Comparison of ENCODE assay signal across 1 cellular context in the genomic region with DNA sequence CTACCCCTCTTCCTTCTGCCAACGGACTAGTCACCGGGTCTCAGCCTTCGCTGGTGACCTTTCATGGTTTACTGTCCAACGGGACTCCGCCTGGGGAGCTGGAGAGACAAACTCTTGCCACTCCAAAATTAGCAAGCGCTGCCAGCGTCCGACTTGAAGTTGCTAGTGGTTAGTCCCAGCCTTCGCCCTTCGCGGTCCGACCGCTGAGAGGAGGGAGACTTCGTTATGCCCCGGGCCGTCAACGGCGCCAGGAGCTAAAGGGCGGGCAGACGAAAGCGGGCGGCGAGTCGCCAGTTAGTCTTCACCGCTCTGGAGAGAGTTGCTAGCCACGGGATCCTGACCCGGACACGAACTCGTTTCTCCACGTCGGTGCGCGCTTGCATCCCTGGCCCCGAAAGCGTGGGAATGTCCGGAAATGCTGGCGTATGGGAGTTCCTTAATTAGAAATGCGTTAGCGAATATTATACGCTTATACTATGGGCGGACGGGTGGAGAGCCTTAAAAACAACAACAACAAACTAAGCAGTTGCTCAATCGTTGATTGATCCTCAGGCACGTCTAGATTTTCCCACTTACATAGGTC.
TF ChIP-seq lines count a peak whose summit lies in the region.

No MANE protein-coding gene starts in this region.

TF ChIP-seq in K562, 482 proteins besides CTCF, POLR2A, EP300 and RAD21 (continued from another document):
- TF ChIP-seq, protein P1, sequence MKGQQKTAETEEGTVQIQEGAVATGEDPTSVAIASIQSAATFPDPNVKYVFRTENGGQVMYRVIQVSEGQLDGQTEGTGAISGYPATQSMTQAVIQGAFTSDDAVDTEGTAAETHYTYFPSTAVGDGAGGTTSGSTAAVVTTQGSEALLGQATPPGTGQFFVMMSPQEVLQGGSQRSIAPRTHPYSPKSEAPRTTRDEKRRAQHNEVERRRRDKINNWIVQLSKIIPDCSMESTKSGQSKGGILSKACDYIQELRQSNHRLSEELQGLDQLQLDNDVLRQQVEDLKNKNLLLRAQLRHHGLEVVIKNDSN (CRISPR knock-in tag; IDR thresholded peaks at IDR 0.05): peak; percentile 20; the same call in 1 of the 2 replicates
- TF ChIP-seq RBBP5 (IDR thresholded peaks at IDR 0.05; ENCODE audit: borderline replicate concordance, insufficient read depth, low read length, poor library complexity, severe bottlenecking) (peak; percentile 75), SREBF1 (IDR thresholded peaks at IDR 0.05; ENCODE audit: borderline replicate concordance, low read depth, low read length) (no peak), NR3C1 (CRISPR knock-in tag; IDR thresholded peaks at IDR 0.05) (peak; percentile 63; the same call in 1 of the 2 replicates)
- TF ChIP-seq, protein P2, sequence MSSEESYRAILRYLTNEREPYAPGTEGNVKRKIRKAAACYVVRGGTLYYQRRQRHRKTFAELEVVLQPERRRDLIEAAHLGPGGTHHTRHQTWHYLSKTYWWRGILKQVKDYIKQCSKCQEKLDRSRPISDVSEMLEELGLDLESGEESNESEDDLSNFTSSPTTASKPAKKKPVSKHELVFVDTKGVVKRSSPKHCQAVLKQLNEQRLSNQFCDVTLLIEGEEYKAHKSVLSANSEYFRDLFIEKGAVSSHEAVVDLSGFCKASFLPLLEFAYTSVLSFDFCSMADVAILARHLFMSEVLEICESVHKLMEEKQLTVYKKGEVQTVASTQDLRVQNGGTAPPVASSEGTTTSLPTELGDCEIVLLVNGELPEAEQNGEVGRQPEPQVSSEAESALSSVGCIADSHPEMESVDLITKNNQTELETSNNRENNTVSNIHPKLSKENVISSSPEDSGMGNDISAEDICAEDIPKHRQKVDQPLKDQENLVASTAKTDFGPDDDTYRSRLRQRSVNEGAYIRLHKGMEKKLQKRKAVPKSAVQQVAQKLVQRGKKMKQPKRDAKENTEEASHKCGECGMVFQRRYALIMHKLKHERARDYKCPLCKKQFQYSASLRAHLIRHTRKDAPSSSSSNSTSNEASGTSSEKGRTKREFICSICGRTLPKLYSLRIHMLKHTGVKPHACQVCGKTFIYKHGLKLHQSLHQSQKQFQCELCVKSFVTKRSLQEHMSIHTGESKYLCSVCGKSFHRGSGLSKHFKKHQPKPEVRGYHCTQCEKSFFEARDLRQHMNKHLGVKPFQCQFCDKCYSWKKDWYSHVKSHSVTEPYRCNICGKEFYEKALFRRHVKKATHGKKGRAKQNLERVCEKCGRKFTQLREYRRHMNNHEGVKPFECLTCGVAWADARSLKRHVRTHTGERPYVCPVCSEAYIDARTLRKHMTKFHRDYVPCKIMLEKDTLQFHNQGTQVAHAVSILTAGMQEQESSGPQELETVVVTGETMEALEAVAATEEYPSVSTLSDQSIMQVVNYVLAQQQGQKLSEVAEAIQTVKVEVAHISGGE (CRISPR knock-in tag; IDR thresholded peaks at IDR 0.05): peak in 1 of 3 experiments; percentile 18; a peak in 1 of 6 replicates
